8 cellular contexts compared by ENCODE assay signal in genomic region chr12:46370792-46371717, GRCh38. TPM values are rescaled to one million over a fixed set of nuclear protein-coding genes. Genes with fewer than 3 reads are reported as not detected.
DNase-seq lines count a peak whose midpoint lies in the region; ATAC-seq and TF ChIP-seq lines count a peak whose summit lies in the region.

No MANE protein-coding gene starts in this region.

- H3K27ac ChIP-seq in foreskin keratinocyte (peak overlapping the region; percentile 89), subcutaneous abdominal adipose tissue (ENCODE audit: low read depth, low read length) (peak overlapping the region; percentile 99)

- peak overlapping the region; percentile 62 for H2AFZ ChIP-seq in neuron (ENCODE audit: low read depth, low read length)

- peak; percentile 40 for TF ChIP-seq CTCF in foreskin keratinocyte (conservative IDR thresholded peaks at IDR 0.05)

- peak; percentile 92 for DNase-seq in ELR (ENCODE audit: low read depth)
- DNase-seq in GOT3 (lab: John Stamatoyannopoulos, UW), result peak; percentile 83
- DNase-seq in LHCN-M2 (ENCODE audit: low read depth), result peak; percentile 89
- DNase-seq in SHP77 (lab: John Stamatoyannopoulos, UW), result peak; percentile 69 to 80
- DNase-seq in activated gamma-delta T cell treated with Interleukin-2 at 50 U/mL for 16 hours, result peak; percentile 91
- peak in 1 of 2 donors; percentile 58 for DNase-seq in foreskin keratinocyte

- peak; percentile 45 for ATAC-seq in foreskin keratinocyte

- H3K27me3 ChIP-seq in foreskin keratinocyte (no peaks in the 10 kb centered on the region), neuron (ENCODE audit: insufficient read depth, low read length) (no peaks in the 10 kb centered on the region), subcutaneous abdominal adipose tissue (ENCODE audit: control insufficient read depth in 5 of 5, insufficient read depth in 4 of 5, low read length in 5 of 5) (no peaks in the 10 kb centered on the region)

- H3K9ac ChIP-seq in subcutaneous abdominal adipose tissue (ENCODE audit: low read length in 5 of 5), result peak overlapping the region; percentile 95 to 99 (median 96)

- H3K4me1 ChIP-seq in foreskin keratinocyte, result peaks cover 36% of the 10 kb centered on the region
- H3K4me1 ChIP-seq in neuron (ENCODE audit: insufficient read depth, low read length), result peaks cover 25% of the 10 kb centered on the region
- peaks cover 12 to 63% (median 62%) of the 10 kb centered on the region in 5 donors for H3K4me1 ChIP-seq in subcutaneous abdominal adipose tissue (ENCODE audit: control insufficient read depth in 5 of 5, insufficient read depth in 5 of 5, low read length in 5 of 5)

- H3K4me3 ChIP-seq in neuron (ENCODE audit: low read length) (peak overlapping the region; percentile 84), subcutaneous abdominal adipose tissue (ENCODE audit: low read depth in 1 of 5, low read length in 5 of 5) (peak overlapping the region; percentile 87 to 100 (median 99))

- H3K9me3 ChIP-seq in neuron (ENCODE audit: low read length), result no peaks in the 10 kb centered on the region
- no peaks in the 10 kb centered on the region for H3K9me3 ChIP-seq in subcutaneous abdominal adipose tissue (ENCODE audit: control insufficient read depth in 5 of 5, low read length in 5 of 5)

- peaks cover 48% of the 10 kb centered on the region for H3K36me3 ChIP-seq in neuron (ENCODE audit: insufficient read depth, low read length)
- peaks cover 37 to 49% (median 43%) of the 10 kb centered on the region in 5 donors for H3K36me3 ChIP-seq in subcutaneous abdominal adipose tissue (ENCODE audit: control insufficient read depth in 5 of 5, insufficient read depth in 5 of 5, low read length in 5 of 5)

RNA-seq across cellular contexts. Expression of gene SLC38A2, which starts 1.5 kb away (rescaled TPM):
- 427 and 497 TPM in 2 replicates for total RNA-seq in LHCN-M2 (2014; rRNA removed)
- polyA plus RNA-seq in LHCN-M2 (2012), result 124 TPM
- total RNA-seq in foreskin keratinocyte, result 385 and 423 TPM in 2 replicates
- 74.9 and 102 TPM in 2 replicates for polyA plus RNA-seq in foreskin keratinocyte
